Comparison of ENCODE assay signal across 8 cellular contexts in genomic region chr14:34629657-34630529, GRCh38. TPM values are rescaled to one million over a fixed set of nuclear protein-coding genes. Genes with fewer than 3 reads are reported as not detected.
A peak's percentile ranks its signal among the peaks of the same experiment; 100 is the strongest.
DNase-seq lines count a peak whose midpoint lies in the region; ATAC-seq, FAIRE-seq and TF ChIP-seq lines count a peak whose summit lies in the region.

SNX6 (minus strand) TSS chr14:34630148; CDS start chr14:34630116, 32 bp downstream.

- in situ Hi-C loops in mammary epithelial cell (cut with MboI; ENCODE audit: low sequenced_read_pairs in 2 of 2): no loop called here

- no peaks in the 10 kb centered on the region for H3K27me3 ChIP-seq in mammary epithelial cell (ENCODE audit: insufficient read depth, low read length)
- no peaks in the 10 kb centered on the region for H3K27me3 ChIP-seq in small intestine (ENCODE audit: control insufficient read depth in 2 of 2, insufficient read depth in 2 of 2, low read length in 2 of 2)

- TF ChIP-seq CTCF in 22Rv1 (IDR thresholded peaks at IDR 0.05) (no peak), WI38 (IDR thresholded peaks at IDR 0.05; ENCODE audit: low read depth, low read length) (no peak), mammary epithelial cell (conservative IDR thresholded peaks at IDR 0.05 in 1 of 2, IDR thresholded peaks at IDR 0.05 in 1 of 2; ENCODE audit: extremely low read depth in 1 of 2, insufficient read depth in 1 of 2, low read depth in 1 of 2, low read length in 2 of 2) (no peak)

- H3K4me2 ChIP-seq in mammary epithelial cell (ENCODE audit: insufficient read depth, low read depth, low read length): peak within 1 kb of the TSS; percentile 93

- dilution Hi-C loops in mammary epithelial cell (cut with HindIII; ENCODE audit: low sequenced_read_pairs): no loop called here

- no peak for FAIRE-seq in small intestine (lab: Jason Lieb, UNC)

- peak within 1 kb of the TSS; percentile 93 for H3K9ac ChIP-seq in mammary epithelial cell (ENCODE audit: insufficient read depth, low read length)

- WGBS in mammary epithelial cell (ENCODE audit: low coverage, missing lambda C conversion rate): 6% methylated on average over 8 of the region's 84 CpGs
- WGBS in small intestine, 3 donors: 1 to 4% (median 3%) methylated on average over 59 to 84 of the region's 84 CpGs

- H3K79me2 ChIP-seq in mammary epithelial cell (ENCODE audit: insufficient read depth, low read length): peaks cover 48% of the 10 kb centered on the region

- H4K20me1 ChIP-seq in mammary epithelial cell (ENCODE audit: insufficient read depth, low read length): no peaks in the 10 kb centered on the region

- H3K27ac ChIP-seq in 22Rv1 (peak within 1 kb of the TSS; percentile 66), mammary epithelial cell (ENCODE audit: insufficient read depth, low read depth, low read length) (peak within 1 kb of the TSS; percentile 77), small intestine (ENCODE audit: low read depth in 1 of 2, low read length in 1 of 2) (peak within 1 kb of the TSS; percentile 91 to 98)

- intact Hi-C loops in mammary epithelial cell (cut with micrococcal nuclease): loop anchor here (2.0 kb wide), 1 partner anchor 21 kb away; no protein-coding TSS in a partner anchor

- CTCF ChIA-PET in mammary epithelial cell (lab: Charles Lee; ENCODE audit: low non-redundant PET): no interaction called here

- H3K9me3 ChIP-seq in mammary epithelial cell (replicated peaks; ENCODE audit: insufficient read depth, low read length) (no peaks in the 10 kb centered on the region), small intestine (ENCODE audit: control insufficient read depth, low read depth) (no peaks in the 10 kb centered on the region)

- BruUV-seq in mammary epithelial cell (replicated peaks; lab: Mats Ljungman, UMichigan): no TSS peak

- DNase-seq in NCI-H2081 treated with DMSO at 0.1 percent for 48 hours (lab: John Stamatoyannopoulos, UW): peak; percentile 8
- peak; percentile 66 for DNase-seq in mammary epithelial cell
- peak; percentile 100 for DNase-seq in iPS-NIHi11 (ENCODE audit: low spot score)
- peak; percentile 79 for DNase-seq in small intestine

- ATAC-seq in GM18502 (IDR thresholded peaks at IDR 0.05; ENCODE audit: poor library complexity, unreplicated experiment) (peak; percentile 96), HG02938 (IDR thresholded peaks at IDR 0.05; ENCODE audit: unreplicated experiment) (peak; percentile 89)

- no peaks in the 10 kb centered on the region for H3K36me3 ChIP-seq in mammary epithelial cell (ENCODE audit: insufficient read depth, low read length)
- H3K36me3 ChIP-seq in small intestine (ENCODE audit: control insufficient read depth in 2 of 2, insufficient read depth in 2 of 2, low read length in 2 of 2): no peaks in the 10 kb centered on the region

- H3K4me3 ChIP-seq in WI38 (ENCODE audit: low read depth, low read length): peak within 1 kb of the TSS; percentile 93
- H3K4me3 ChIP-seq in mammary epithelial cell (replicated peaks in 1 of 3; ENCODE audit: insufficient read depth in 1 of 3, low read depth in 2 of 3, low read length in 3 of 3): peak within 1 kb of the TSS; percentile 80 to 98 (median 80)
- peak within 1 kb of the TSS; percentile 84 to 97 for H3K4me3 ChIP-seq in small intestine (ENCODE audit: low read depth in 1 of 2, low read length in 2 of 2)

- H3K4me1 ChIP-seq in mammary epithelial cell (ENCODE audit: insufficient read depth, low read length) (no peaks in the 10 kb centered on the region), small intestine (ENCODE audit: control insufficient read depth in 2 of 2, insufficient read depth in 1 of 2, low read depth in 1 of 2, low read length in 1 of 2) (no peaks in the 10 kb centered on the region)

- peak within 1 kb of the TSS; percentile 100 for H2AFZ ChIP-seq in mammary epithelial cell (ENCODE audit: low read depth, low read length)

RNA-seq across cellular contexts. Expression of gene SNX6, which starts in this region (rescaled TPM):
- total RNA-seq in mammary epithelial cell: 10 to 100 TPM; 81.2 to 98.4 TPM
- polyA plus RNA-seq in mammary epithelial cell: 69.5 TPM
- 14.6 TPM for polyA minus RNA-seq in mammary epithelial cell
- polyA plus RNA-seq in small intestine: 100 to 1,000 TPM in 1 of 3 donors, 10 to 100 TPM in 2; 66.5 to 101 (median 69.8) TPM

Comparison
In these comparisons a context has a peak if more than half of its experiments do, and no peak if none do; other contexts are left out.
1. Peak in every context shown above with its lines: DNase-seq, ATAC-seq, H3K4me3 ChIP-seq and H3K27ac ChIP-seq.
2. DNase-seq: peak in every context shown above with its lines; median percentile 100 in iPS-NIHi11; 79 in small intestine; 66 in mammary epithelial cell; 8 in NCI-H2081 treated with DMSO at 0.1 percent for 48 hours.